Comparison of ENCODE assay signal across 8 cellular contexts in genomic region chr4:2363951-2364653, GRCh38. TPM values are rescaled to one million over a fixed set of nuclear protein-coding genes. Genes with fewer than 3 reads are reported as not detected.
DNase-seq lines count a peak whose midpoint lies in the region; ATAC-seq and TF ChIP-seq lines count a peak whose summit lies in the region.

No MANE protein-coding gene starts in this region.

- no peaks in the 10 kb centered on the region for H3K36me3 ChIP-seq in A673 (ENCODE audit: insufficient read depth, low read length, poor library complexity, severe bottlenecking)
- H3K36me3 ChIP-seq in NT2/D1 (ENCODE audit: insufficient read depth, insufficient read length, low read length) = no peaks in the 10 kb centered on the region
- H3K36me3 ChIP-seq in effector memory CD4-positive, alpha-beta T cell (ENCODE audit: control insufficient read depth, insufficient read depth, low read length) = peaks cover 4% of the 10 kb centered on the region
- no peaks in the 10 kb centered on the region for H3K36me3 ChIP-seq in GM23338 (ENCODE audit: insufficient read depth)

- H2AFZ ChIP-seq in GM23338 = no peak overlapping the region

- H3K4me1 ChIP-seq in A673 (ENCODE audit: insufficient read depth, low read length, poor library complexity, severe bottlenecking) (peaks cover 5% of the 10 kb centered on the region), NT2/D1 (ENCODE audit: insufficient read depth, insufficient read length) (peaks cover 22% of the 10 kb centered on the region), GM23338 (ENCODE audit: insufficient read depth) (no peaks in the 10 kb centered on the region)
- peaks cover 7% of the 10 kb centered on the region for H3K4me1 ChIP-seq in effector memory CD4-positive, alpha-beta T cell (ENCODE audit: control insufficient read depth, insufficient read depth, low read length, poor library complexity, severe bottlenecking)

- no peaks in the 10 kb centered on the region for H3K36me3 Mint-ChIP-seq in GM23338 (ENCODE audit: low read depth)

- H3K27me3 Mint-ChIP-seq in GM23338 (ENCODE audit: insufficient read depth, low read depth, poor library complexity) = peaks cover 7% of the 10 kb centered on the region

- ATAC-seq in omental fat pad (ENCODE audit: low FRiP score) (peak; percentile 18), GM18907 (IDR thresholded peaks at IDR 0.05; ENCODE audit: unreplicated experiment) (no peak), GM23338 (no peak)

- H3F3A ChIP-seq in GM23338 (replicated peaks; ENCODE audit: low read depth) = no peaks in the 10 kb centered on the region

- CTCF ChIA-PET in A673 (lab: Charles Lee) = no interaction called here

- DNase-seq in A673 (ENCODE audit: low spot score) (peak; percentile 17), NT2/D1 (ENCODE audit: low read depth, low spot score) (no peak), omental fat pad (ENCODE audit: low spot score) (no peak), NK-92 (lab: John Stamatoyannopoulos, UW; ENCODE audit: unreplicated experiment) (no peak), GM23338 (ENCODE audit: low spot score) (no peak), NCI-H524 (lab: John Stamatoyannopoulos, UW) (no peak)
- DNase-seq in effector memory CD4-positive, alpha-beta T cell = no peak

- H3K9me3 ChIP-seq in A673 (ENCODE audit: low read depth, low read length, poor library complexity, severe bottlenecking) (no peaks in the 10 kb centered on the region), NT2/D1 (ENCODE audit: insufficient read depth, low read length) (no peaks in the 10 kb centered on the region)
- no peaks in the 10 kb centered on the region for H3K9me3 ChIP-seq in effector memory CD4-positive, alpha-beta T cell (ENCODE audit: control insufficient read depth, low read length)

- TF ChIP-seq CTCF in A673 (conservative IDR thresholded peaks at IDR 0.05; ENCODE audit: low read depth, low read length) (no peak), omental fat pad (IDR thresholded peaks at IDR 0.05) (no peak), GM23338 (conservative IDR thresholded peaks at IDR 0.05; ENCODE audit: low read depth in 2 of 2) (no peak)

- POLR2A ChIA-PET in A673 (lab: Charles Lee; ENCODE audit: low non-redundant PET) = no interaction called here

- H3K4me3 ChIP-seq in A673 (ENCODE audit: low read depth, low read length, poor library complexity, severe bottlenecking) (peak overlapping the region; percentile 49), NT2/D1 (ENCODE audit: insufficient read length, low read depth) (no peak overlapping the region), GM23338 (no peak overlapping the region)
- peak overlapping the region; percentile 73 for H3K4me3 ChIP-seq in effector memory CD4-positive, alpha-beta T cell (ENCODE audit: insufficient read depth, low read depth, low read length, poor library complexity, severe bottlenecking)

- no TSS peak for BruUV-seq in A673 (replicated peaks; lab: Mats Ljungman, UMichigan)

- H3K27ac ChIP-seq in A673 (ENCODE audit: low read depth, low read length, poor library complexity, severe bottlenecking) (no peak overlapping the region), GM23338 (ENCODE audit: low read depth) (no peak overlapping the region)
- H3K27ac ChIP-seq in effector memory CD4-positive, alpha-beta T cell (ENCODE audit: insufficient read depth, low read length, poor library complexity, severe bottlenecking) = peak overlapping the region; percentile 55

- H3K9ac ChIP-seq in NT2/D1 (ENCODE audit: insufficient read length, low read depth) = peak overlapping the region; percentile 42

- H3K4me3 Mint-ChIP-seq in GM23338 = no peak overlapping the region

- no peaks in the 10 kb centered on the region for H3K79me2 ChIP-seq in GM23338 (replicated peaks; ENCODE audit: insufficient read depth)

- no peak overlapping the region for H3K4me2 ChIP-seq in GM23338

- intact Hi-C loops in A673 (cut with micrococcal nuclease; ENCODE audit: unreplicated experiment) = no loop called here

- H3K9me3 Mint-ChIP-seq in GM23338 = peaks cover 4% of the 10 kb centered on the region; the same call in 2 of the 3 replicates

- H3K4me1 Mint-ChIP-seq in GM23338 = no peaks in the 10 kb centered on the region; the same call in 2 of the 3 replicates

- H3K27me3 ChIP-seq in A673 (replicated peaks; ENCODE audit: insufficient read depth, low read depth, low read length, poor library complexity) (no peaks in the 10 kb centered on the region), NT2/D1 (ENCODE audit: insufficient read depth, insufficient read length) (peaks cover 2% of the 10 kb centered on the region), GM23338 (ENCODE audit: insufficient read depth) (no peaks in the 10 kb centered on the region)
- no peaks in the 10 kb centered on the region for H3K27me3 ChIP-seq in effector memory CD4-positive, alpha-beta T cell (replicated peaks; ENCODE audit: control insufficient read depth, insufficient read depth, low read length, poor library complexity, severe bottlenecking)

- no peaks in the 10 kb centered on the region for H3K9me2 ChIP-seq in GM23338 (ENCODE audit: insufficient read depth)

- no peak overlapping the region for H3K27ac Mint-ChIP-seq in GM23338

- H4K20me1 ChIP-seq in GM23338 (replicated peaks; ENCODE audit: insufficient read depth) = no peaks in the 10 kb centered on the region

TF ChIP-seq in GM23338, 12 proteins besides CTCF, POLR2A, EP300 and RAD21 (continues in another document):
- TF ChIP-seq EZH2 (IDR thresholded peaks at IDR 0.05; ENCODE audit: low read depth, unreplicated experiment) (no peak), POLR2AphosphoS5 (IDR thresholded peaks at IDR 0.05; ENCODE audit: low read depth) (no peak), NANOG (IDR thresholded peaks at IDR 0.05; ENCODE audit: borderline replicate concordance) (no peak), STAT1 (IDR thresholded peaks at IDR 0.05; ENCODE audit: unreplicated experiment) (no peak), CREB1 (CRISPR knock-in tag; IDR thresholded peaks at IDR 0.05; ENCODE audit: low read depth) (no peak), ZNF114 (CRISPR knock-in tag; IDR thresholded peaks at IDR 0.05) (no peak), ZNF462 (CRISPR knock-in tag; IDR thresholded peaks at IDR 0.05) (no peak)

RNA-seq across cellular contexts. Expression of gene ZFYVE28, which starts 54.3 kb away (rescaled TPM):
- total RNA-seq in A673 (2021) (7.6 and 8.6 TPM in 2 replicates), omental fat pad (10 to 100 TPM in 2 of 4 donors, 1 to 10 TPM in 2; 7.1 to 24.5 (median 16.7) TPM)
- total RNA-seq in GM23338 (2014; rRNA removed; shearing (Covaris generic)) = 4.6 and 8.7 TPM in 2 replicates
- polyA plus RNA-seq in GM23338 (2016; fragmentation: Nextera tagmentation; extraction: Ambion mirVana) = 1.8 and 2.6 TPM in 2 replicates

RNA-seq across cellular contexts. Expression of gene CFAP99, which starts 54.7 kb away (rescaled TPM):
- total RNA-seq in A673 (2021) (not detected in 2 replicates), omental fat pad (under 1 TPM in 2 of 4 donors, not detected in 2; 0.32 to 0.60 TPM)
- total RNA-seq in GM23338 (2014; rRNA removed; shearing (Covaris generic)) = not detected in 2 replicates
- not detected in 2 replicates for polyA plus RNA-seq in GM23338 (2016; fragmentation: Nextera tagmentation; extraction: Ambion mirVana)

Comparison
In these comparisons a context has a peak if more than half of its experiments do, and no peak if none do; other contexts are left out.
1. H3K4me3 ChIP-seq: peak in A673 (single experiment) and effector memory CD4-positive, alpha-beta T cell (single experiment); none in NT2/D1 (single experiment) and GM23338 (single experiment).